ENCODE assay signal across 23 cellular contexts in genomic region chr5:170109059-170110031, GRCh38. TPM values are rescaled to one million over a fixed set of nuclear protein-coding genes. Genes with fewer than 3 reads are reported as not detected.
DNase-seq lines count a peak whose midpoint lies in the region; ATAC-seq and TF ChIP-seq lines count a peak whose summit lies in the region.
"Had no signal": no experiment of that assay in that cellular context is flagged by ENCODE, and none has a peak within 500 bp of the region (broad histone marks: within the 10 kb centered on the region; RNA-seq: fewer than 3 reads in every experiment).

No MANE protein-coding gene starts in this region.

- POLR2A ChIA-PET in Panc1 (lab: Charles Lee): no interaction called here
- POLR2A ChIA-PET in T-cell (lab: Charles Lee): no interaction called here

- H3F3A ChIP-seq in GM23338 (replicated peaks; ENCODE audit: low read depth): no peaks in the 10 kb centered on the region

- peak overlapping the region; percentile 63 for H2AFZ ChIP-seq in GM23338

- no TSS peak for BruUV-seq in Panc1 (replicated peaks; lab: Mats Ljungman, UMichigan)

- H3K79me2 ChIP-seq in GM23338 (replicated peaks; ENCODE audit: insufficient read depth): no peaks in the 10 kb centered on the region

- H3K36me3 Mint-ChIP-seq in GM23338 (ENCODE audit: low read depth) (no peaks in the 10 kb centered on the region; the same call in 2 of the 3 replicates), type B pancreatic cell (no peaks in the 10 kb centered on the region), T-cell (no peaks in the 10 kb centered on the region)
- no peaks in the 10 kb centered on the region for H3K36me3 Mint-ChIP-seq in activated naive CD4-positive, alpha-beta T cell treated with anti-CD3 and anti-CD28 coated beads, Interleukin-2, amount 10 ng/mL, durations not matched to agents 7 days and 5 days
- H3K36me3 Mint-ChIP-seq: CD8-positive, alpha-beta memory T cell had no signal

- H3K9me3 Mint-ChIP-seq in GM23338 (peaks cover 2% of the 10 kb centered on the region; the same call in 1 of the 3 replicates), type B pancreatic cell (no peaks in the 10 kb centered on the region), T-cell (no peaks in the 10 kb centered on the region)
- H3K9me3 Mint-ChIP-seq in activated naive CD4-positive, alpha-beta T cell treated with anti-CD3 and anti-CD28 coated beads, Interleukin-2, amount 10 ng/mL, durations not matched to agents 7 days and 5 days: no peaks in the 10 kb centered on the region

- H3K36me3 ChIP-seq in GM23338 (ENCODE audit: insufficient read depth) (no peaks in the 10 kb centered on the region), Panc1 (ENCODE audit: control insufficient read depth, insufficient read depth, low read length) (no peaks in the 10 kb centered on the region)

- H3K27ac Mint-ChIP-seq in GM23338: no peak overlapping the region
- H3K27ac Mint-ChIP-seq in type B pancreatic cell: no peak overlapping the region
- no peak overlapping the region for H3K27ac Mint-ChIP-seq in T-cell
- no peak overlapping the region for H3K27ac Mint-ChIP-seq in activated naive CD4-positive, alpha-beta T cell treated with anti-CD3 and anti-CD28 coated beads, Interleukin-2, amount 10 ng/mL, durations not matched to agents 7 days and 5 days
- H3K27ac Mint-ChIP-seq: CD8-positive, alpha-beta memory T cell had no signal

- no peak for DNase-seq in GM23338 (ENCODE audit: low spot score)
- no peak for DNase-seq in Panc1 (ENCODE audit: low read depth, low spot score)
- DNase-seq in islet precursor cell: peak; percentile 45
- peak; percentile 22 for DNase-seq in type B pancreatic cell (ENCODE audit: extremely low spot score, unreplicated experiment)
- no peak for DNase-seq in T-cell
- DNase-seq in activated naive CD4-positive, alpha-beta T cell treated with anti-CD3 and anti-CD28 coated beads, Interleukin-2, amount 10 ng/mL, durations not matched to agents 7 days and 5 days: no peak
- DNase-seq: C1 segment of cervical spinal cord; CD8-positive, alpha-beta memory T cell; DMS79; MV-4-11; NCI-H1417; NCI-H187; NCI-H2227 treated with DMSO at 0.1 percent for 48 hours; NCI-H510A treated with DMSO at 0.1 percent for 48 hours; NCI-H82; OCI-M1; RPMI8226; SHP77 treated with DMSO at 0.1 percent for 48 hours; SK-N-SH had no signal

- no peaks in the 10 kb centered on the region for H3K9me3 ChIP-seq in Panc1 (ENCODE audit: control insufficient read depth, insufficient read depth, low read depth, low read length)
- H3K9me3 ChIP-seq: SK-N-SH had no signal

- peaks cover 6% of the 10 kb centered on the region; the same call in 1 of the 2 replicates for H3K9me2 ChIP-seq in GM23338 (ENCODE audit: insufficient read depth)
- H3K9me2 ChIP-seq: SK-N-SH had no signal

- H3K4me1 ChIP-seq in GM23338 (ENCODE audit: insufficient read depth): peaks cover 12% of the 10 kb centered on the region
- peaks cover 40% of the 10 kb centered on the region for H3K4me1 ChIP-seq in Panc1 (ENCODE audit: control insufficient read depth, insufficient read depth, low read length)

- H3K4me3 Mint-ChIP-seq in GM23338: no peak overlapping the region
- H3K4me3 Mint-ChIP-seq in type B pancreatic cell: no peak overlapping the region
- no peak overlapping the region for H3K4me3 Mint-ChIP-seq in T-cell
- no peak overlapping the region for H3K4me3 Mint-ChIP-seq in activated naive CD4-positive, alpha-beta T cell treated with anti-CD3 and anti-CD28 coated beads, Interleukin-2, amount 10 ng/mL, durations not matched to agents 7 days and 5 days
- H3K4me3 Mint-ChIP-seq: CD8-positive, alpha-beta memory T cell had no signal

- CTCF ChIA-PET in Panc1 (lab: Charles Lee): no interaction called here
- CTCF ChIA-PET in T-cell (lab: Charles Lee): no interaction called here
- CTCF ChIA-PET in activated naive CD4-positive, alpha-beta T cell treated with anti-CD3 and anti-CD28 coated beads, Interleukin-2, amount 10 ng/mL, durations not matched to agents 7 days and 5 days (lab: Charles Lee): interaction anchor here (1.3 kb wide), 1 partner anchor 8 kb away, joined by 6 read pairs; no protein-coding TSS in a partner anchor

- H3K27ac ChIP-seq in GM23338 (ENCODE audit: low read depth) (no peak overlapping the region), Panc1 (ENCODE audit: low read length) (peak overlapping the region; percentile 80)
- H3K27ac ChIP-seq: KMS-11 had no signal

- in situ Hi-C loops in Panc1 (cut with HindIII; ENCODE audit: low pct_unique_long_range_greater_than_20kb, low sequenced_read_pairs): no loop called here

- intact Hi-C loops in Panc1 (cut with micrococcal nuclease; ENCODE audit: unreplicated experiment): loop anchor here (5.0 kb wide), 1 partner anchor 63 kb away; no protein-coding TSS in a partner anchor

- ATAC-seq in GM23338: peak; percentile 17; the same call in 2 of the 3 replicates
- peak; percentile 28; the same call in 1 of the 2 replicates for ATAC-seq in Panc1
- ATAC-seq in T-cell (replicated peaks in 1 of 4): no peak
- no peak for ATAC-seq in GM18870 (IDR thresholded peaks at IDR 0.05; ENCODE audit: unreplicated experiment)
- ATAC-seq: HCT116 had no signal

- H3K4me3 ChIP-seq in GM23338 (no peak overlapping the region), Panc1 (ENCODE audit: low read depth in 2 of 2, low read length in 2 of 2) (no peak overlapping the region)

- H3K4me2 ChIP-seq in GM23338: no peak overlapping the region
- H3K4me2 ChIP-seq: KMS-11, SK-N-SH had no signal

- peaks cover 27% of the 10 kb centered on the region for H3K4me1 Mint-ChIP-seq in GM23338
- no peaks in the 10 kb centered on the region for H3K4me1 Mint-ChIP-seq in type B pancreatic cell (ENCODE audit: unreplicated experiment)
- no peaks in the 10 kb centered on the region for H3K4me1 Mint-ChIP-seq in T-cell
- H3K4me1 Mint-ChIP-seq in activated naive CD4-positive, alpha-beta T cell treated with anti-CD3 and anti-CD28 coated beads, Interleukin-2, amount 10 ng/mL, durations not matched to agents 7 days and 5 days: no peaks in the 10 kb centered on the region
- H3K4me1 Mint-ChIP-seq: CD8-positive, alpha-beta memory T cell had no signal

- H4K20me1 ChIP-seq in GM23338 (replicated peaks; ENCODE audit: insufficient read depth): no peaks in the 10 kb centered on the region

- TF ChIP-seq CTCF in GM23338 (conservative IDR thresholded peaks at IDR 0.05; ENCODE audit: low read depth in 2 of 2) (no peak), Panc1 (IDR thresholded peaks at IDR 0.05) (no peak), type B pancreatic cell (conservative IDR thresholded peaks at IDR 0.05) (no peak)

- H3K27me3 Mint-ChIP-seq in GM23338 (ENCODE audit: insufficient read depth, low read depth, poor library complexity) (peaks cover 15% of the 10 kb centered on the region), type B pancreatic cell (peaks cover 13% of the 10 kb centered on the region), T-cell (peaks cover 8 to 9% of the 10 kb centered on the region in 2 donors)
- H3K27me3 Mint-ChIP-seq in activated naive CD4-positive, alpha-beta T cell treated with anti-CD3 and anti-CD28 coated beads, Interleukin-2, amount 10 ng/mL, durations not matched to agents 7 days and 5 days: peaks cover 51% of the 10 kb centered on the region

- H3K27me3 ChIP-seq in GM23338 (ENCODE audit: insufficient read depth) (no peaks in the 10 kb centered on the region), Panc1 (ENCODE audit: control insufficient read depth, insufficient read depth, low read length) (no peaks in the 10 kb centered on the region)

TF ChIP-seq in GM23338, 12 proteins besides CTCF, POLR2A, EP300 and RAD21 (continues in another document):
- TF ChIP-seq JUNB (IDR thresholded peaks at IDR 0.05; ENCODE audit: unreplicated experiment) (no peak), NANOG (IDR thresholded peaks at IDR 0.05; ENCODE audit: borderline replicate concordance) (no peak), REST (IDR thresholded peaks at IDR 0.05; ENCODE audit: unreplicated experiment) (no peak), ZNF331 (CRISPR knock-in tag; IDR thresholded peaks at IDR 0.05; ENCODE audit: low read depth) (no peak)

RNA-seq across cellular contexts. Expression of gene FOXI1, which starts 3.6 kb away (rescaled TPM):
- not detected in 2 replicates for total RNA-seq in GM23338 (2014; rRNA removed; shearing (Covaris generic))
- polyA plus RNA-seq in GM23338 (2016; fragmentation: Nextera tagmentation; extraction: Ambion mirVana): not detected in 2 replicates
- total RNA-seq in Panc1 (2021; ENCODE audit: unreplicated experiment) (0.44 TPM), type B pancreatic cell (ENCODE audit: low replicate concordance) (not detected in 2 replicates), T-cell (under 1 TPM in 2 of 5 donors, not detected in 3; 0.16 to 0.35 TPM)
- polyA plus RNA-seq in Panc1 (2012; ENCODE audit: insufficient read length): 0.47 TPM
- total RNA-seq: CD8-positive, alpha-beta memory T cell; G401 had no signal
- polyA plus RNA-seq: CD8-positive, alpha-beta memory T cell; SK-N-SH had no signal

Comparison
In these comparisons a context has a peak if more than half of its experiments do, and no peak if none do; other contexts are left out.
1. ATAC-seq: peak in GM23338 (single experiment) and Panc1 (single experiment); none in T-cell (0 of 4) and GM18870 (single experiment).
2. DNase-seq: peak in islet precursor cell (single experiment) and type B pancreatic cell (single experiment); none in GM23338 (single experiment), Panc1 (single experiment), T-cell (0 of 34) and activated naive CD4-positive, alpha-beta T cell treated with anti-CD3 and anti-CD28 coated beads, Interleukin-2, amount 10 ng/mL, durations not matched to agents 7 days and 5 days (single experiment).